15 cellular contexts compared by ENCODE assay signal in genomic region chr1:17635811-17636210, GRCh38.
DNase-seq lines count a peak whose midpoint lies in the region; ATAC-seq and TF ChIP-seq lines count a peak whose summit lies in the region.
"Had no signal": no experiment of that assay in that cellular context is flagged by ENCODE, and none has a peak within 500 bp of the region (broad histone marks: within the 10 kb centered on the region; RNA-seq: fewer than 3 reads in every experiment).

No MANE protein-coding gene starts in this region.

- H3K27ac ChIP-seq in esophagus muscularis mucosa (replicated peaks in 1 of 4), result no peak overlapping the region

- no peak for TF ChIP-seq POLR2A in esophagus muscularis mucosa (IDR thresholded peaks at IDR 0.05; ENCODE audit: low read depth)

- in situ Hi-C loops in ACHN (cut with HindIII; ENCODE audit: low pct_ligation_motif_present, low pct_unique_long_range_greater_than_20kb, low sequenced_read_pairs), result no loop called here

- ATAC-seq in Right ventricle myocardium inferior, result peak; percentile 61
- peak; percentile 98 for ATAC-seq in memory B cell (ENCODE audit: low read depth)
- no peak for ATAC-seq in HG02642 (IDR thresholded peaks at IDR 0.05; ENCODE audit: poor library complexity, unreplicated experiment)
- ATAC-seq: activated CD8-positive, alpha-beta T cell treated with anti-CD3 and anti-CD28 coated beads for 36 hours; T-cell had no signal

- peaks cover 0 to 21% (median 5%) of the 10 kb centered on the region in 4 donors for H3K4me1 ChIP-seq in esophagus muscularis mucosa

- H3K27me3 ChIP-seq in esophagus muscularis mucosa, result no peaks in the 10 kb centered on the region

- peak overlapping the region; percentile 58 for H3K27ac Mint-ChIP-seq in memory B cell
- H3K27ac Mint-ChIP-seq: activated CD8-positive, alpha-beta T cell treated with anti-CD3 and anti-CD28 coated beads for 36 hours; activated naive CD4-positive, alpha-beta T cell treated with anti-CD3 and anti-CD28 coated beads for 36 hours; immature natural killer cell; T-cell had no signal

- H3K36me3 ChIP-seq in esophagus muscularis mucosa, result peaks cover 72 to 100% (median 97%) of the 10 kb centered on the region in 4 donors

- TF ChIP-seq CTCF in esophagus muscularis mucosa (IDR thresholded peaks at IDR 0.05), result no peak

- peaks cover 26% of the 10 kb centered on the region for H3K4me1 Mint-ChIP-seq in memory B cell
- H3K4me1 Mint-ChIP-seq: immature natural killer cell, T-cell had no signal

- no peak overlapping the region for H3K4me3 ChIP-seq in esophagus muscularis mucosa

- intact Hi-C loops in Right ventricle myocardium inferior (cut with DNase I), result no loop called here
- intact Hi-C loops in cardiac septum (cut with DNase I), result no loop called here
- intact Hi-C loops in esophagus muscularis mucosa (cut with DNase I), result no loop called here

- peak overlapping the region; percentile 64 for H3K4me3 Mint-ChIP-seq in memory B cell
- H3K4me3 Mint-ChIP-seq: activated CD8-positive, alpha-beta T cell treated with anti-CD3 and anti-CD28 coated beads for 36 hours; activated naive CD4-positive, alpha-beta T cell treated with anti-CD3 and anti-CD28 coated beads for 36 hours; immature natural killer cell; T-cell had no signal

- H3K9me3 Mint-ChIP-seq in memory B cell, result no peaks in the 10 kb centered on the region
- H3K9me3 Mint-ChIP-seq: activated CD8-positive, alpha-beta T cell treated with anti-CD3 and anti-CD28 coated beads for 36 hours; activated naive CD4-positive, alpha-beta T cell treated with anti-CD3 and anti-CD28 coated beads for 36 hours; immature natural killer cell; T-cell had no signal

- peaks cover 5% of the 10 kb centered on the region for H3K27me3 Mint-ChIP-seq in memory B cell
- H3K27me3 Mint-ChIP-seq: activated CD8-positive, alpha-beta T cell treated with anti-CD3 and anti-CD28 coated beads for 36 hours had no signal

- H3K36me3 Mint-ChIP-seq in memory B cell, result no peaks in the 10 kb centered on the region
- H3K36me3 Mint-ChIP-seq: immature natural killer cell, T-cell had no signal

- H3K9me3 ChIP-seq in esophagus muscularis mucosa, result no peaks in the 10 kb centered on the region

- DNase-seq in Right ventricle myocardium inferior (ENCODE audit: missing footprints) (peak; percentile 80), cardiac septum (ENCODE audit: low spot score) (no peak), anterior cingulate cortex (lab: John Stamatoyannopoulos, UW) (peak in 43 of 58 donors; percentile 8 to 75 (median 34)), memory B cell (ENCODE audit: low spot score in 2 of 2) (peak; percentile 50 to 65), ACHN (no peak), esophagus muscularis mucosa (ENCODE audit: extremely low spot score) (no peak)
- no peak for DNase-seq in activated CD4-positive, alpha-beta T cell treated with anti-CD3 and anti-CD28 coated beads for 4 hours
- DNase-seq: activated CD8-positive, alpha-beta T cell treated with anti-CD3 and anti-CD28 coated beads for 36 hours; activated naive CD4-positive, alpha-beta T cell treated with anti-CD3 and anti-CD28 coated beads for 36 hours; DND-41; immature natural killer cell; NCI-H1105; stimulated activated naive CD4-positive, alpha-beta T cell had no signal

- 86% methylated on average over 8 of the region's 9 CpGs for WGBS in esophagus muscularis mucosa

- no peak for TF ChIP-seq EP300 in esophagus muscularis mucosa (IDR thresholded peaks at IDR 0.05)

Comparison
In these comparisons a context has a peak if more than half of its experiments do, and no peak if none do; other contexts are left out.
1. DNase-seq: peak in Right ventricle myocardium inferior (single experiment), anterior cingulate cortex (43 of 58) and memory B cell (2 of 2); none in cardiac septum (single experiment), activated CD4-positive, alpha-beta T cell treated with anti-CD3 and anti-CD28 coated beads for 4 hours (0 of 2), ACHN (single experiment) and esophagus muscularis mucosa (single experiment).